2 cellular contexts compared by ENCODE assay signal in genomic region chr2:232435375-232435648, GRCh38.
A peak's percentile ranks its signal among the peaks of the same experiment; 100 is the strongest.
TF ChIP-seq lines count a peak whose summit lies in the region.

No MANE protein-coding gene starts in this region.

TF ChIP-seq in HEK293, 187 proteins besides CTCF, POLR2A, EP300 and RAD21:
- peak; percentile 73 for TF ChIP-seq ZIC2 (tag by site-specific recombination; IDR thresholded peaks at IDR 0.05)
- no peak for TF ChIP-seq ZNF174 (tag by site-specific recombination; IDR thresholded peaks at IDR 0.05)
- TF ChIP-seq ZNF600 (tag by site-specific recombination; IDR thresholded peaks at IDR 0.05) = no peak
- no peak for TF ChIP-seq ZNF76 (tag by site-specific recombination; IDR thresholded peaks at IDR 0.05; ENCODE audit: borderline replicate concordance, low read depth)
- no peak for TF ChIP-seq YY2 (tag by site-specific recombination; IDR thresholded peaks at IDR 0.05)
- TF ChIP-seq ZNF660 (tag by site-specific recombination; IDR thresholded peaks at IDR 0.05) = no peak

TF ChIP-seq in H1, 55 proteins besides CTCF, POLR2A, EP300 and RAD21:
- TF ChIP-seq CHD7 (IDR thresholded peaks at IDR 0.05; ENCODE audit: insufficient replicate concordance, low read length) (no peak), CBX8 (IDR thresholded peaks at IDR 0.05; ENCODE audit: borderline replicate concordance, low read depth, low read length) (no peak), ASH2L (IDR thresholded peaks at IDR 0.05; ENCODE audit: low read length) (no peak), TAF7 (optimal IDR thresholded peaks at IDR 0.05; ENCODE audit: borderline replicate concordance, low read depth, low read length) (no peak), YY1 (IDR thresholded peaks at IDR 0.05; ENCODE audit: low read depth, low read length) (no peak), CTBP2 (IDR thresholded peaks at IDR 0.05; ENCODE audit: borderline replicate concordance, insufficient read depth, insufficient read length, low read length) (no peak), TBP (IDR thresholded peaks at IDR 0.05; ENCODE audit: low read depth, low read length) (no peak), SAP30 (IDR thresholded peaks at IDR 0.05; ENCODE audit: insufficient read depth, insufficient replicate concordance, low read length) (no peak), NRF1 (IDR thresholded peaks at IDR 0.05; ENCODE audit: low read depth, low read length) (no peak), POLR2AphosphoS5 (IDR thresholded peaks at IDR 0.05; ENCODE audit: low read depth, low read length) (no peak), RNF2 (IDR thresholded peaks at IDR 0.05; ENCODE audit: borderline replicate concordance, low read depth, low read length, missing control alignments, poor library complexity, severe bottlenecking) (no peak), SUZ12 (IDR thresholded peaks at IDR 0.05; ENCODE audit: low read length) (no peak), BCL11A (IDR thresholded peaks at IDR 0.05; ENCODE audit: low read depth in 2 of 2, low read length in 2 of 2) (no peak), GTF2F1 (IDR thresholded peaks at IDR 0.05; ENCODE audit: borderline replicate concordance, low read depth, low read length) (no peak)
